Comparison of ENCODE assay signal across 10 cellular contexts in genomic region chr18:76460482-76460881, GRCh38. TPM values are rescaled to one million over a fixed set of nuclear protein-coding genes. Genes with fewer than 3 reads are reported as not detected.
DNase-seq lines count a peak whose midpoint lies in the region; ATAC-seq, FAIRE-seq and TF ChIP-seq lines count a peak whose summit lies in the region.
"Had no signal": no experiment of that assay in that cellular context is flagged by ENCODE, and none has a peak within 500 bp of the region (broad histone marks: within the 10 kb centered on the region; RNA-seq: fewer than 3 reads in every experiment).

No MANE protein-coding gene starts in this region.

- H4K20me1 ChIP-seq in PC-3 (ENCODE audit: low read length): no peaks in the 10 kb centered on the region

- POLR2A ChIA-PET in PC-3 (lab: Charles Lee; ENCODE audit: unreplicated experiment): no interaction called here

- TF ChIP-seq EP300 in transverse colon (IDR thresholded peaks at IDR 0.05; ENCODE audit: low read depth): no peak

- H3K36me3 ChIP-seq in PC-3 (ENCODE audit: low read depth, low read length) (no peaks in the 10 kb centered on the region), muscle layer of duodenum (ENCODE audit: control insufficient read depth in 1 of 2, insufficient read depth in 2 of 2, low read length in 2 of 2) (peaks cover 6 to 25% of the 10 kb centered on the region in 2 donors), transverse colon (no peaks in the 10 kb centered on the region), heart right ventricle (peaks cover 0 to 33% (median 0%) of the 10 kb centered on the region in 9 donors)

- H3K4me2 ChIP-seq in PC-3 (ENCODE audit: low read length): peak overlapping the region; percentile 42

- H3K9me2 ChIP-seq in PC-3 (replicated peaks; ENCODE audit: low read length): no peaks in the 10 kb centered on the region

- TF ChIP-seq POLR2A in transverse colon (IDR thresholded peaks at IDR 0.05): no peak

- CTCF ChIA-PET in PC-3 (lab: Charles Lee): no interaction called here

- no peaks in the 10 kb centered on the region for H3F3A ChIP-seq in PC-3 (ENCODE audit: low read length, unreplicated experiment)

- H3K9ac ChIP-seq in PC-3 (ENCODE audit: low read length): no peak overlapping the region

- ATAC-seq in PC-3 (no peak), heart right ventricle (no peak), HG02852 (IDR thresholded peaks at IDR 0.05; ENCODE audit: unreplicated experiment) (no peak)

- H3K79me2 ChIP-seq in PC-3 (ENCODE audit: low read length): no peaks in the 10 kb centered on the region

- H3K4me3 ChIP-seq in PC-3 (ENCODE audit: low read length): no peak overlapping the region
- no peak overlapping the region for H3K4me3 ChIP-seq in coronary artery
- H3K4me3 ChIP-seq in muscle layer of duodenum (ENCODE audit: low read depth in 1 of 2, low read length in 2 of 2): no peak overlapping the region
- H3K4me3 ChIP-seq in transverse colon: no peak overlapping the region
- H3K4me3 ChIP-seq in heart right ventricle: no peak overlapping the region

- TF ChIP-seq CTCF in PC-3 (conservative IDR thresholded peaks at IDR 0.05; ENCODE audit: low read depth, low read length) (no peak), coronary artery (IDR thresholded peaks at IDR 0.05) (no peak), transverse colon (IDR thresholded peaks at IDR 0.05) (no peak), heart right ventricle (IDR thresholded peaks at IDR 0.05) (no peak)

- WGBS in transverse colon (ENCODE audit: low coverage in 1 of 2), 2 donors: 60 to 78% methylated on average over 1 to 9 of the region's 9 CpGs
- 79 to 88% methylated on average over 9 of the region's 9 CpGs for WGBS in heart right ventricle, 2 donors

- BruUV-seq in PC-3 (replicated peaks; lab: Mats Ljungman, UMichigan): no TSS peak

- H2AFZ ChIP-seq in PC-3 (ENCODE audit: low read length): peak overlapping the region; percentile 24; the same call in 1 of the 2 replicates

- no peak for FAIRE-seq in GM19239 (lab: Jason Lieb, UNC)

- in situ Hi-C loops in transverse colon (cut with MboI; ENCODE audit: low pct_ligation_motif_present in 1 of 4, low pct_unique_long_range_greater_than_20kb in 1 of 4, low sequenced_read_pairs in 3 of 4): no loop called here

- DNase-seq in PC-3 (no peak), coronary artery (ENCODE audit: low spot score) (peak; percentile 46), transverse colon (no peak), GM19239 (ENCODE audit: insufficient read length, low spot score) (no peak), heart right ventricle (no peak)
- DNase-seq: activated naive CD8-positive, alpha-beta T cell treated with anti-CD3 and anti-CD28 coated beads, Interleukin-2, amount 10 ng/mL, durations not matched to agents 7 days and 5 days; effector memory CD4-positive, alpha-beta T cell; MM.1S had no signal

- H3K27me3 ChIP-seq in PC-3 (ENCODE audit: low read length) (peaks cover 36% of the 10 kb centered on the region), muscle layer of duodenum (ENCODE audit: low read depth, low read length) (no peaks in the 10 kb centered on the region), transverse colon (no peaks in the 10 kb centered on the region), heart right ventricle (no peaks in the 10 kb centered on the region)

- H3K9me3 ChIP-seq in PC-3 (ENCODE audit: low read length) (no peaks in the 10 kb centered on the region), muscle layer of duodenum (ENCODE audit: control insufficient read depth in 1 of 2, low read length in 2 of 2) (no peaks in the 10 kb centered on the region), transverse colon (no peaks in the 10 kb centered on the region), heart right ventricle (no peaks in the 10 kb centered on the region)

- H3K4me1 ChIP-seq in PC-3 (ENCODE audit: insufficient read depth, low read length) (peaks cover 15% of the 10 kb centered on the region), muscle layer of duodenum (ENCODE audit: control insufficient read depth in 1 of 2, insufficient read depth in 2 of 2, low read length in 2 of 2) (peaks cover 4 to 37% of the 10 kb centered on the region in 2 donors), transverse colon (peaks cover 0 to 12% (median 3%) of the 10 kb centered on the region in 4 donors), heart right ventricle (peaks cover 2 to 36% (median 19%) of the 10 kb centered on the region in 9 donors)

- intact Hi-C loops in PC-3 (cut with micrococcal nuclease): no loop called here
- intact Hi-C loops in transverse colon (cut with DNase I; ENCODE audit: low total_unique reads): no loop called here
- intact Hi-C loops in heart right ventricle (cut with DNase I): no loop called here

- H3K27ac ChIP-seq in PC-3 (ENCODE audit: low read length) (peak overlapping the region; percentile 31; the same call in 1 of the 2 replicates), coronary artery (peak overlapping the region in 1 of 2 donors; percentile 71), muscle layer of duodenum (ENCODE audit: low read length) (peak overlapping the region; percentile 47), transverse colon (peak overlapping the region; percentile 50 to 73 (median 66)), heart right ventricle (peak overlapping the region in 3 of 10 donors; percentile 36 to 58 (median 55))

RNA-seq across cellular contexts. Expression of gene ZNF516, which starts 34.6 kb away (rescaled TPM):
- total RNA-seq in PC-3 (2014; rRNA removed): 1.7 and 4.0 TPM in 2 replicates
- total RNA-seq in transverse colon: 10 to 100 TPM; 19.4 to 37.8 (median 26.7) TPM
- total RNA-seq in heart right ventricle: 10 to 100 TPM; 13.4 to 24.8 (median 19.0) TPM
- 1 to 10 TPM; 2.6 to 8.2 TPM for polyA plus RNA-seq in heart right ventricle
